In genomic region chr2:75604479-75604878, GRCh38 we compare ENCODE assay signal across 26 cellular contexts. TPM values are rescaled to one million over a fixed set of nuclear protein-coding genes. Genes with fewer than 3 reads are reported as not detected.
DNase-seq lines count a peak whose midpoint lies in the region; ATAC-seq, FAIRE-seq and TF ChIP-seq lines count a peak whose summit lies in the region.
"Had no signal": no experiment of that assay in that cellular context is flagged by ENCODE, and none has a peak within 500 bp of the region (broad histone marks: within the 10 kb centered on the region; RNA-seq: fewer than 3 reads in every experiment).

No MANE protein-coding gene starts in this region.

- no peak overlapping the region for H3K4me2 ChIP-seq in IMR-90 (ENCODE audit: low read depth, low read length)
- H3K4me2 ChIP-seq in mesendoderm (ENCODE audit: low read length), result no peak overlapping the region

- H3K27ac Mint-ChIP-seq in activated naive CD8-positive, alpha-beta T cell treated with anti-CD3 and anti-CD28 coated beads, Interleukin-2, amount 50 U/mL, for 24 hours, result no peak overlapping the region
- H3K27ac Mint-ChIP-seq: activated CD8-positive, alpha-beta T cell treated with anti-CD3 and anti-CD28 coated beads for 36 hours; activated naive CD4-positive, alpha-beta T cell treated with anti-CD3 and anti-CD28 coated beads, Interleukin-2, amount 10 ng/mL, durations not matched to agents 7 days and 5 days; stimulated activated naive B cell treated with anti-CD40 and anti-IgM and Interleukin-4, amounts not matched to agents 10 μg/mL and 1 μg/mL and 100 μg/mL, for 72 hours; T-helper 1 cell treated with Interleukin-12 subunit alpha and Interleukin-12 subunit beta and Interleukin-4 antibody, amounts not matched to agents 30 μg/mL and 1 μg/mL, for 36 hours; WTC11 had no signal

- H3K4ac ChIP-seq in IMR-90 (ENCODE audit: low read depth, low read length) (peak overlapping the region; percentile 86), mesendoderm (ENCODE audit: low read depth, low read length) (no peak overlapping the region)

- H3K23ac ChIP-seq in IMR-90 (ENCODE audit: low read depth, low read length) (peak overlapping the region; percentile 25; the same call in 1 of the 2 replicates), mesendoderm (ENCODE audit: low read length) (no peak overlapping the region)

- H3K27me3 Mint-ChIP-seq in activated naive CD8-positive, alpha-beta T cell treated with anti-CD3 and anti-CD28 coated beads, Interleukin-2, amount 50 U/mL, for 24 hours, result peaks cover 41% of the 10 kb centered on the region

- CTCF ChIA-PET in IMR-90 (lab: Yijun Ruan, JAX), result interaction anchor here (1.2 to 3.1 kb wide), 2 partner anchors 30 to 44 kb away, joined by 3 to 15 read pairs; partner anchors contain the start of gene EVA1A

- peak overlapping the region; percentile 87 for H2BK120ac ChIP-seq in IMR-90 (ENCODE audit: low read depth, low read length)
- H2BK120ac ChIP-seq in mesendoderm (ENCODE audit: low read depth, low read length), result no peak overlapping the region

- no peaks in the 10 kb centered on the region for H3K27me3 ChIP-seq in IMR-90 (ENCODE audit: control insufficient read depth, insufficient read depth, low read length)
- H3K27me3 ChIP-seq in bronchial epithelial cell (ENCODE audit: control insufficient read depth, insufficient read depth, low read length), result no peaks in the 10 kb centered on the region
- H3K27me3 ChIP-seq in mesendoderm (ENCODE audit: insufficient read depth, low read length, poor library complexity), result no peaks in the 10 kb centered on the region
- H3K27me3 ChIP-seq: right atrium auricular region had no signal

- no peak overlapping the region for H2AK9ac ChIP-seq in IMR-90 (replicated peaks; ENCODE audit: low read depth, low read length, poor library complexity)

- no peak for FAIRE-seq in bronchial epithelial cell (lab: Jason Lieb, UNC)
- FAIRE-seq: colon, endometrium had no signal

- ATAC-seq in IMR-90 (ENCODE audit: low read depth), result no peak
- no peak for ATAC-seq in activated naive CD8-positive, alpha-beta T cell treated with anti-CD3 and anti-CD28 coated beads, Interleukin-2, amount 50 U/mL, for 24 hours
- ATAC-seq: activated CD8-positive, alpha-beta T cell treated with anti-CD3 and anti-CD28 coated beads for 36 hours; activated T-cell treated with anti-CD3 and anti-CD28 coated beads, Interleukin-2, amount 50 U/mL, for 4 hours; foreskin keratinocyte; left colon; WTC11 had no signal

- no peaks in the 10 kb centered on the region for H3K9me3 Mint-ChIP-seq in activated naive CD8-positive, alpha-beta T cell treated with anti-CD3 and anti-CD28 coated beads, Interleukin-2, amount 50 U/mL, for 24 hours
- H3K9me3 Mint-ChIP-seq: activated CD8-positive, alpha-beta T cell treated with anti-CD3 and anti-CD28 coated beads for 36 hours; activated naive CD4-positive, alpha-beta T cell treated with anti-CD3 and anti-CD28 coated beads, Interleukin-2, amount 10 ng/mL, durations not matched to agents 7 days and 5 days; activated T-cell treated with anti-CD3 and anti-CD28 coated beads, Interleukin-2, amount 50 U/mL, for 4 hours; stimulated activated naive B cell treated with anti-CD40 and anti-IgM and Interleukin-4, amounts not matched to agents 10 μg/mL and 1 μg/mL and 100 μg/mL, for 72 hours; T-helper 1 cell treated with Interleukin-12 subunit alpha and Interleukin-12 subunit beta and Interleukin-4 antibody, amounts not matched to agents 30 μg/mL and 1 μg/mL, for 36 hours had no signal

- H3K79me1 ChIP-seq in IMR-90 (ENCODE audit: low read depth in 1 of 2, low read length in 2 of 2) (peaks cover 0 to 24% of the 10 kb centered on the region in 2 experiments; a peak in 2 of 4 replicates), mesendoderm (ENCODE audit: low read length) (no peaks in the 10 kb centered on the region)

- H3K14ac ChIP-seq in IMR-90 (replicated peaks; ENCODE audit: low read depth, low read length), result no peak overlapping the region

- no peaks in the 10 kb centered on the region for H3K79me2 ChIP-seq in mesendoderm (ENCODE audit: control insufficient read depth, insufficient read depth, low read length)

- in situ Hi-C loops in Caki2 (cut with HindIII; ENCODE audit: low pct_unique_long_range_greater_than_20kb, low sequenced_read_pairs), result no loop called here
- in situ Hi-C loops in IMR-90 (cut with MboI; ENCODE audit: low sequenced_read_pairs), result loop anchor here (25.0 kb wide), 3 partner anchors 392 to 917 kb away; no protein-coding TSS in a partner anchor

- no peaks in the 10 kb centered on the region for H3K9me3 ChIP-seq in IMR-90 (ENCODE audit: control insufficient read depth, insufficient read depth, low read length)
- H3K9me3 ChIP-seq: neutrophil, right atrium auricular region had no signal

- no peak overlapping the region; a peak in 1 of 4 replicates for H4K8ac ChIP-seq in IMR-90 (ENCODE audit: low read depth in 2 of 2, low read length in 2 of 2)
- H4K8ac ChIP-seq in mesendoderm (ENCODE audit: low read depth, low read length), result no peak overlapping the region

- no peaks in the 10 kb centered on the region for H3K36me3 Mint-ChIP-seq in activated naive CD8-positive, alpha-beta T cell treated with anti-CD3 and anti-CD28 coated beads, Interleukin-2, amount 50 U/mL, for 24 hours (ENCODE audit: low read depth)
- H3K36me3 Mint-ChIP-seq: activated naive CD4-positive, alpha-beta T cell treated with anti-CD3 and anti-CD28 coated beads, Interleukin-2, amount 10 ng/mL, durations not matched to agents 7 days and 5 days; stimulated activated naive B cell treated with anti-CD40 and anti-IgM and Interleukin-4, amounts not matched to agents 10 μg/mL and 1 μg/mL and 100 μg/mL, for 72 hours; WTC11 had no signal

- peak overlapping the region; percentile 96; the same call in 1 of the 3 replicates for H2BK15ac ChIP-seq in IMR-90 (ENCODE audit: low read depth, low read length)
- no peak overlapping the region for H2BK15ac ChIP-seq in mesendoderm (replicated peaks; ENCODE audit: low read depth)

- H3K18ac ChIP-seq in IMR-90 (ENCODE audit: low read depth, low read length) (no peak overlapping the region; the same call in 1 of the 2 replicates), mesendoderm (ENCODE audit: low read length) (peak overlapping the region; percentile 32)

- TF ChIP-seq POLR2A in IMR-90 (IDR thresholded peaks at IDR 0.05; ENCODE audit: low read depth, low read length), result no peak

- BruUV-seq in IMR-90 (replicated peaks; lab: Mats Ljungman, UMichigan), result no TSS peak

- H3K4me3 ChIP-seq in IMR-90 (ENCODE audit: insufficient read depth, low read depth, low read length) (no peak overlapping the region), bronchial epithelial cell (ENCODE audit: low read depth, low read length) (no peak overlapping the region), mesendoderm (ENCODE audit: low read length) (no peak overlapping the region)
- H3K4me3 ChIP-seq: right atrium auricular region, tibial nerve had no signal

- dilution Hi-C loops in IMR-90 (cut with HindIII; ENCODE audit: low sequenced_read_pairs, unreplicated experiment), result no loop called here

- H3K4me3 Mint-ChIP-seq in activated naive CD8-positive, alpha-beta T cell treated with anti-CD3 and anti-CD28 coated beads, Interleukin-2, amount 50 U/mL, for 24 hours, result no peak overlapping the region
- H3K4me3 Mint-ChIP-seq: activated CD8-positive, alpha-beta T cell treated with anti-CD3 and anti-CD28 coated beads for 36 hours; activated naive CD4-positive, alpha-beta T cell treated with anti-CD3 and anti-CD28 coated beads, Interleukin-2, amount 10 ng/mL, durations not matched to agents 7 days and 5 days; activated T-cell treated with anti-CD3 and anti-CD28 coated beads, Interleukin-2, amount 50 U/mL, for 4 hours; stimulated activated naive B cell treated with anti-CD40 and anti-IgM and Interleukin-4, amounts not matched to agents 10 μg/mL and 1 μg/mL and 100 μg/mL, for 72 hours; T-helper 1 cell treated with Interleukin-12 subunit alpha and Interleukin-12 subunit beta and Interleukin-4 antibody, amounts not matched to agents 30 μg/mL and 1 μg/mL, for 36 hours; WTC11 had no signal

- H2AK5ac ChIP-seq in IMR-90 (ENCODE audit: low read depth, low read length) (no peak overlapping the region), mesendoderm (ENCODE audit: low read length) (no peak overlapping the region)

- H3K27ac ChIP-seq in IMR-90 (ENCODE audit: insufficient read depth, low read length), result no peak overlapping the region
- no peak overlapping the region for H3K27ac ChIP-seq in mesendoderm (ENCODE audit: low read depth, low read length)
- H3K27ac ChIP-seq: neutrophil, right atrium auricular region, tibial nerve had no signal

- WGBS in IMR-90 (ENCODE audit: extremely low coverage in 2 of 2, insufficient read length in 1 of 2), 2 experiments, result no CpG with 5 or more reads among the region's 3 CpGs
- no CpG with 5 or more reads among the region's 3 CpGs for WGBS in mesendoderm (ENCODE audit: extremely low coverage, insufficient coverage, low lambda C conversion rate)

- H3K9ac ChIP-seq in IMR-90 (ENCODE audit: low read depth, low read length) (no peak overlapping the region), mesendoderm (ENCODE audit: low read length) (no peak overlapping the region)

- peaks cover 6% of the 10 kb centered on the region for H3K4me1 Mint-ChIP-seq in activated naive CD8-positive, alpha-beta T cell treated with anti-CD3 and anti-CD28 coated beads, Interleukin-2, amount 50 U/mL, for 24 hours
- H3K4me1 Mint-ChIP-seq: activated naive CD4-positive, alpha-beta T cell treated with anti-CD3 and anti-CD28 coated beads, Interleukin-2, amount 10 ng/mL, durations not matched to agents 7 days and 5 days had no signal

- H3K36me3 ChIP-seq in IMR-90 (ENCODE audit: control insufficient read depth, insufficient read depth, low read length) (no peaks in the 10 kb centered on the region), bronchial epithelial cell (ENCODE audit: control insufficient read depth, insufficient read depth, low read length) (no peaks in the 10 kb centered on the region), mesendoderm (ENCODE audit: control insufficient read depth, insufficient read depth, low read length) (no peaks in the 10 kb centered on the region)
- H3K36me3 ChIP-seq: neutrophil, right atrium auricular region, tibial nerve had no signal

- H2BK5ac ChIP-seq in IMR-90 (ENCODE audit: low read depth, low read length, poor library complexity, severe bottlenecking) (peak overlapping the region; percentile 92), mesendoderm (ENCODE audit: low read length) (no peak overlapping the region)

- no peak for TF ChIP-seq RAD21 in IMR-90 (IDR thresholded peaks at IDR 0.05; ENCODE audit: low read length)

- H2AFZ ChIP-seq in IMR-90 (replicated peaks; ENCODE audit: low read length, poor library complexity), result no peak overlapping the region

- peak overlapping the region; percentile 9; the same call in 1 of the 2 replicates for H4K5ac ChIP-seq in IMR-90 (ENCODE audit: low read depth, low read length)
- no peak overlapping the region for H4K5ac ChIP-seq in mesendoderm (ENCODE audit: low read length)

- H3K4me1 ChIP-seq in IMR-90 (ENCODE audit: control insufficient read depth, insufficient read depth, low read length), result peaks cover 26% of the 10 kb centered on the region
- no peaks in the 10 kb centered on the region for H3K4me1 ChIP-seq in mesendoderm (ENCODE audit: control insufficient read depth, low read depth, low read length)

- DNase-seq in Caki2 (ENCODE audit: low read depth), result peak; percentile 36
- peak; percentile 31 for DNase-seq in IMR-90
- peak; percentile 62 for DNase-seq in bronchial epithelial cell (ENCODE audit: low read depth)
- DNase-seq in mesendoderm, result no peak
- no peak for DNase-seq in activated naive CD8-positive, alpha-beta T cell treated with anti-CD3 and anti-CD28 coated beads, Interleukin-2, amount 50 U/mL, for 24 hours
- DNase-seq in GM19238 (ENCODE audit: insufficient read length, low spot score), result no peak
- no peak for DNase-seq in NCI-H2171 (lab: John Stamatoyannopoulos, UW)
- DNase-seq in NCI-H446 treated with DMSO at 0.1 percent for 48 hours (lab: John Stamatoyannopoulos, UW), result no peak
- DNase-seq: activated CD8-positive, alpha-beta T cell treated with anti-CD3 and anti-CD28 coated beads for 36 hours; activated naive CD4-positive, alpha-beta T cell treated with anti-CD3 and anti-CD28 coated beads, Interleukin-2, amount 10 ng/mL, durations not matched to agents 7 days and 5 days; activated T-cell treated with anti-CD3 and anti-CD28 coated beads, Interleukin-2, amount 50 U/mL, for 4 hours; foreskin keratinocyte; GDM1; hypothalamus; left colon; NCI-H1417; NK-92 treated with Interleukin-12 subunit alpha and Interleukin-12 subunit beta, amount 100 ng/mL, for 24 hours; SHP77; stimulated activated naive B cell treated with anti-CD40 and anti-IgM and Interleukin-4, amounts not matched to agents 10 μg/mL and 1 μg/mL and 100 μg/mL, for 72 hours had no signal

- peak overlapping the region; percentile 68 for H4K91ac ChIP-seq in IMR-90 (ENCODE audit: insufficient read depth, low read depth, low read length)

- intact Hi-C loops in IMR-90 (cut with micrococcal nuclease), result no loop called here

- H3K56ac ChIP-seq in IMR-90 (ENCODE audit: extremely low read depth, insufficient read depth, low read length) (no peak overlapping the region), mesendoderm (ENCODE audit: low read length) (no peak overlapping the region)

- H3K9me1 ChIP-seq in IMR-90 (ENCODE audit: insufficient read depth, low read length), result peaks cover 29% of the 10 kb centered on the region

- POLR2A ChIA-PET in IMR-90 (lab: Charles Lee; ENCODE audit: unreplicated experiment), result no interaction called here

- H2BK20ac ChIP-seq in IMR-90 (ENCODE audit: low read depth, low read length), result peak overlapping the region; percentile 79; the same call in 1 of the 2 replicates

- TF ChIP-seq CTCF in IMR-90 (conservative IDR thresholded peaks at IDR 0.05; ENCODE audit: low read depth, low read length), result no peak
- no peak for TF ChIP-seq CTCF in bronchial epithelial cell (IDR thresholded peaks at IDR 0.05; ENCODE audit: insufficient read depth, low read length, severe bottlenecking)

- no peaks in the 10 kb centered on the region for H4K20me1 ChIP-seq in IMR-90 (ENCODE audit: insufficient read depth, low read length)

RNA-seq across cellular contexts. Expression of gene MRPL19, which starts 42.1 kb away (rescaled TPM):
- total RNA-seq in Caki2 (2014; rRNA removed; shearing (Covaris generic); ENCODE audit: low replicate concordance), result 71.3 and 125 TPM in 2 replicates
- 28.5 and 48.0 TPM in 2 replicates for total RNA-seq in IMR-90 (2012; rRNA removed)
- polyA plus RNA-seq in IMR-90 (2012; rRNA removed), result 23.4 and 24.8 TPM in 2 replicates
- 16.8 and 33.2 TPM in 2 replicates for polyA plus RNA-seq in IMR-90 (2012; cell fraction: cytosol; rRNA removed)
- 3.4 and 5.3 TPM in 2 replicates for polyA plus RNA-seq in IMR-90 (2012; cell fraction: nucleus; rRNA removed; ENCODE audit: low replicate concordance)
- 36.2 and 51.6 TPM in 2 replicates for total RNA-seq in bronchial epithelial cell
- 44.0 TPM for polyA plus RNA-seq in mesendoderm (2013, experiment 1 of 2)
- 41.8 TPM for polyA plus RNA-seq in mesendoderm (2013, experiment 2 of 2)

RNA-seq across cellular contexts. Expression of gene EVA1A, which starts 43.7 kb away (rescaled TPM):
- 281 and 383 TPM in 2 replicates for total RNA-seq in Caki2 (2014; rRNA removed; shearing (Covaris generic); ENCODE audit: low replicate concordance)
- total RNA-seq in IMR-90 (2012; rRNA removed) (89.2 and 93.7 TPM in 2 replicates), bronchial epithelial cell (4.6 and 5.8 TPM in 2 replicates)
- polyA plus RNA-seq in IMR-90 (2012; rRNA removed), result 54.5 and 61.6 TPM in 2 replicates
- 71.6 and 118 TPM in 2 replicates for polyA plus RNA-seq in IMR-90 (2012; cell fraction: cytosol; rRNA removed)
- 36.3 and 66.6 TPM in 2 replicates for polyA plus RNA-seq in IMR-90 (2012; cell fraction: nucleus; rRNA removed; ENCODE audit: low replicate concordance)
- 2.0 TPM for polyA plus RNA-seq in mesendoderm (2013, experiment 1 of 2)
- polyA plus RNA-seq in mesendoderm (2013, experiment 2 of 2), result 2.5 TPM

Comparison
In these comparisons a context has a peak if more than half of its experiments do, and no peak if none do; other contexts are left out.
1. DNase-seq: peak in Caki2 (single experiment), IMR-90 (single experiment) and bronchial epithelial cell (single experiment); none in mesendoderm (single experiment), activated naive CD8-positive, alpha-beta T cell treated with anti-CD3 and anti-CD28 coated beads, Interleukin-2, amount 50 U/mL, for 24 hours (single experiment), GM19238 (single experiment), NCI-H2171 (single experiment) and NCI-H446 treated with DMSO at 0.1 percent for 48 hours (single experiment).
2. RNA of gene EVA1A, which starts 43.7 kb away (total RNA-seq): 281 to 383 TPM in Caki2 and 89.2 to 93.7 TPM in IMR-90; 4.6 to 5.8 TPM in bronchial epithelial cell; every median in the first group is over 10 times any median in the second.